ENCODE assay signal across 13 cellular contexts in genomic region chr14:44895716-44896115, GRCh38.
A peak's percentile ranks its signal among the peaks of the same experiment; 100 is the strongest.
DNase-seq lines count a peak whose midpoint lies in the region; ATAC-seq and TF ChIP-seq lines count a peak whose summit lies in the region.
"Had no signal": no experiment of that assay in that cellular context is flagged by ENCODE, and none has a peak within 500 bp of the region (broad histone marks: within the 10 kb centered on the region; RNA-seq: fewer than 3 reads in every experiment).

No MANE protein-coding gene starts in this region.

- intact Hi-C loops in natural killer cell (cut with micrococcal nuclease) = loop anchor here (2.0 to 5.0 kb wide), 2 partner anchors 189 to 357 kb away; partner anchors contain the start of genes MIS18BP1 and PRPF39

- peaks cover 0 to 2% of the 10 kb centered on the region in 2 donors for H3K27me3 Mint-ChIP-seq in natural killer cell (ENCODE audit: low read depth in 2 of 2)
- H3K27me3 Mint-ChIP-seq in natural killer cell treated with Interleukin-12 subunit alpha and Interleukin-12 subunit beta and Interleukin-15 and Interleukin-18, amount 100 ng/mL, for 72 hours = peaks cover 0 to 2% of the 10 kb centered on the region in 2 donors
- H3K27me3 Mint-ChIP-seq: activated B cell treated with CpG ODN at 0.5 μM for 24 hours had no signal

- H3K4me3 ChIP-seq in astrocyte of the spinal cord (ENCODE audit: low read depth, low read length) = no peak overlapping the region
- H3K4me3 ChIP-seq: colonic mucosa had no signal

- TF ChIP-seq CTCF in natural killer cell (IDR thresholded peaks at IDR 0.05) = no peak
- no peak for TF ChIP-seq CTCF in astrocyte of the spinal cord (IDR thresholded peaks at IDR 0.05; ENCODE audit: low read depth, low read length)

- no peak overlapping the region for H3K27ac Mint-ChIP-seq in natural killer cell
- H3K27ac Mint-ChIP-seq in natural killer cell treated with Interleukin-12 subunit alpha and Interleukin-12 subunit beta and Interleukin-15 and Interleukin-18, amount 100 ng/mL, for 72 hours = no peak overlapping the region
- H3K27ac Mint-ChIP-seq: activated B cell treated with CpG ODN at 0.5 μM for 24 hours had no signal

- ATAC-seq in natural killer cell (no peak), GM21528 (IDR thresholded peaks at IDR 0.05; ENCODE audit: low FRiP score, unreplicated experiment) (no peak)
- ATAC-seq in natural killer cell treated with Interleukin-12 subunit alpha and Interleukin-12 subunit beta and Interleukin-15 and Interleukin-18, amount 100 ng/mL, for 72 hours = no peak

- no peaks in the 10 kb centered on the region for H3K9me3 Mint-ChIP-seq in natural killer cell
- peaks cover 5% of the 10 kb centered on the region for H3K9me3 Mint-ChIP-seq in natural killer cell treated with Interleukin-12 subunit alpha and Interleukin-12 subunit beta and Interleukin-15 and Interleukin-18, amount 100 ng/mL, for 72 hours

- in situ Hi-C loops in astrocyte of the spinal cord (cut with HindIII; ENCODE audit: low sequenced_read_pairs) = no loop called here

- peak overlapping the region; percentile 40 for H3K4me3 Mint-ChIP-seq in natural killer cell
- no peak overlapping the region for H3K4me3 Mint-ChIP-seq in natural killer cell treated with Interleukin-12 subunit alpha and Interleukin-12 subunit beta and Interleukin-15 and Interleukin-18, amount 100 ng/mL, for 72 hours
- H3K4me3 Mint-ChIP-seq: activated B cell treated with CpG ODN at 0.5 μM for 24 hours had no signal

- DNase-seq in natural killer cell = no peak
- DNase-seq in natural killer cell treated with Interleukin-12 subunit alpha and Interleukin-12 subunit beta and Interleukin-15 and Interleukin-18, amount 100 ng/mL, for 72 hours (ENCODE audit: low spot score) = no peak
- DNase-seq in astrocyte of the spinal cord (ENCODE audit: low read depth, low spot score) = peak; percentile 73
- peak; percentile 93 for DNase-seq in kidney tubule cell (ENCODE audit: low spot score)
- no peak for DNase-seq in activated CD8-positive, alpha-beta memory T cell treated with anti-CD3 and anti-CD28 coated beads, Interleukin-2, amount 50 U/mL, for 4 hours
- no peak for DNase-seq in pons (ENCODE audit: low spot score)
- DNase-seq in ureter (ENCODE audit: low spot score) = no peak
- DNase-seq: activated B cell treated with CpG ODN at 0.5 μM for 24 hours, AML-193, colonic mucosa, GF-D8, SIG-M5 had no signal

- H3K36me3 Mint-ChIP-seq in natural killer cell = no peaks in the 10 kb centered on the region
- H3K36me3 Mint-ChIP-seq in natural killer cell treated with Interleukin-12 subunit alpha and Interleukin-12 subunit beta and Interleukin-15 and Interleukin-18, amount 100 ng/mL, for 72 hours = peaks cover 7% of the 10 kb centered on the region

- peaks cover 11 to 14% of the 10 kb centered on the region in 2 donors for H3K4me1 Mint-ChIP-seq in natural killer cell
- peaks cover 15 to 26% of the 10 kb centered on the region in 2 donors for H3K4me1 Mint-ChIP-seq in natural killer cell treated with Interleukin-12 subunit alpha and Interleukin-12 subunit beta and Interleukin-15 and Interleukin-18, amount 100 ng/mL, for 72 hours (ENCODE audit: low read depth in 2 of 2)

Comparison
In these comparisons a context has a peak if more than half of its experiments do, and no peak if none do; other contexts are left out.
1. DNase-seq: peak in astrocyte of the spinal cord (single experiment) and kidney tubule cell (single experiment); none in natural killer cell (single experiment), natural killer cell treated with Interleukin-12 subunit alpha and Interleukin-12 subunit beta and Interleukin-15 and Interleukin-18, amount 100 ng/mL, for 72 hours (single experiment), activated CD8-positive, alpha-beta memory T cell treated with anti-CD3 and anti-CD28 coated beads, Interleukin-2, amount 50 U/mL, for 4 hours (single experiment), pons (single experiment) and ureter (single experiment).